Comparison of ENCODE assay signal across 1 cellular context in the genomic region with DNA sequence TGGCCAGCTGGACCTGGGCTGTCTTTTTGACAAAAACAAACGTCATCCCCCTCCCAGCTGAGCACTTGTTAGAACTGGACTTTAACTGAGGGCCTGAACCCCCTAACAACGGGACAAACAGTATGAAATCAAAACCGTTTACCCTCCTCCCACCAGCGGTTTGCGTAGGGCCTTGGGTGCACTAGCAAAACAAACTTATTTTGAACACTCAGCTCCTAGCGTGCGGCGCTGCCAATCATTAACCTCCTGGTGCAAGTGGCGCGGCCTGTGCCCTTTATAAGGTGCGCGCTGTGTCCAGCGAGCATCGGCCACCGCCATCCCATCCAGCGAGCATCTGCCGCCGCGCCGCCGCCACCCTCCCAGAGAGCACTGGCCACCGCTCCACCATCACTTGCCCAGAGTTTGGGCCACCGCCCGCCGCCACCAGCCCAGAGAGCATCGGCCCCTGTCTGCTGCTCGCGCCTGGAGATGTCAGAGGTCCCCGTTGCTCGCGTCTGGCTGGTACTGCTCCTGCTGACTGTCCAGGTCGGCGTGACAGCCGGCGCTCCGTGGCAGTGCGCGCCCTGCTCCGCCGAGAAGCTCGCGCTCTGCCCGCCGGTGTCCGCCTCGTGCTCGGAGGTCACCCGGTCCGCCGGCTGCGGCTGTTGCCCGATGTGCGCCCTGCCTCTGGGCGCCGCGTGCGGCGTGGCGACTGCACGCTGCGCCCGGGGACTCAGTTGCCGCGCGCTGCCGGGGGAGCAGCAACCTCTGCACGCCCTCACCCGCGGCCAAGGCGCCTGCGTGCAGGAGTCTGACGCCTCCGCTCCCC.
TF ChIP-seq lines count a peak whose summit lies in the region.

A gene (plus strand): TSS at position 304 of the 808 bp plus-strand sequence. CDS start 165 bp downstream, at position 469.

TF ChIP-seq in HepG2, 621 proteins besides CTCF, POLR2A, EP300 and RAD21 (continued from another document and continues in another):
- TF ChIP-seq, protein P1, sequence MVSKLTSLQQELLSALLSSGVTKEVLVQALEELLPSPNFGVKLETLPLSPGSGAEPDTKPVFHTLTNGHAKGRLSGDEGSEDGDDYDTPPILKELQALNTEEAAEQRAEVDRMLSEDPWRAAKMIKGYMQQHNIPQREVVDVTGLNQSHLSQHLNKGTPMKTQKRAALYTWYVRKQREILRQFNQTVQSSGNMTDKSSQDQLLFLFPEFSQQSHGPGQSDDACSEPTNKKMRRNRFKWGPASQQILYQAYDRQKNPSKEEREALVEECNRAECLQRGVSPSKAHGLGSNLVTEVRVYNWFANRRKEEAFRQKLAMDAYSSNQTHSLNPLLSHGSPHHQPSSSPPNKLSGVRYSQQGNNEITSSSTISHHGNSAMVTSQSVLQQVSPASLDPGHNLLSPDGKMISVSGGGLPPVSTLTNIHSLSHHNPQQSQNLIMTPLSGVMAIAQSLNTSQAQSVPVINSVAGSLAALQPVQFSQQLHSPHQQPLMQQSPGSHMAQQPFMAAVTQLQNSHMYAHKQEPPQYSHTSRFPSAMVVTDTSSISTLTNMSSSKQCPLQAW (CRISPR knock-in tag; IDR thresholded peaks at IDR 0.05) = peak; percentile 83
- peak; percentile 17; the same call in 1 of the 2 replicates for TF ChIP-seq ARID2 (CRISPR knock-in tag; IDR thresholded peaks at IDR 0.05; ENCODE audit: borderline replicate concordance)
- TF ChIP-seq, protein P2, sequence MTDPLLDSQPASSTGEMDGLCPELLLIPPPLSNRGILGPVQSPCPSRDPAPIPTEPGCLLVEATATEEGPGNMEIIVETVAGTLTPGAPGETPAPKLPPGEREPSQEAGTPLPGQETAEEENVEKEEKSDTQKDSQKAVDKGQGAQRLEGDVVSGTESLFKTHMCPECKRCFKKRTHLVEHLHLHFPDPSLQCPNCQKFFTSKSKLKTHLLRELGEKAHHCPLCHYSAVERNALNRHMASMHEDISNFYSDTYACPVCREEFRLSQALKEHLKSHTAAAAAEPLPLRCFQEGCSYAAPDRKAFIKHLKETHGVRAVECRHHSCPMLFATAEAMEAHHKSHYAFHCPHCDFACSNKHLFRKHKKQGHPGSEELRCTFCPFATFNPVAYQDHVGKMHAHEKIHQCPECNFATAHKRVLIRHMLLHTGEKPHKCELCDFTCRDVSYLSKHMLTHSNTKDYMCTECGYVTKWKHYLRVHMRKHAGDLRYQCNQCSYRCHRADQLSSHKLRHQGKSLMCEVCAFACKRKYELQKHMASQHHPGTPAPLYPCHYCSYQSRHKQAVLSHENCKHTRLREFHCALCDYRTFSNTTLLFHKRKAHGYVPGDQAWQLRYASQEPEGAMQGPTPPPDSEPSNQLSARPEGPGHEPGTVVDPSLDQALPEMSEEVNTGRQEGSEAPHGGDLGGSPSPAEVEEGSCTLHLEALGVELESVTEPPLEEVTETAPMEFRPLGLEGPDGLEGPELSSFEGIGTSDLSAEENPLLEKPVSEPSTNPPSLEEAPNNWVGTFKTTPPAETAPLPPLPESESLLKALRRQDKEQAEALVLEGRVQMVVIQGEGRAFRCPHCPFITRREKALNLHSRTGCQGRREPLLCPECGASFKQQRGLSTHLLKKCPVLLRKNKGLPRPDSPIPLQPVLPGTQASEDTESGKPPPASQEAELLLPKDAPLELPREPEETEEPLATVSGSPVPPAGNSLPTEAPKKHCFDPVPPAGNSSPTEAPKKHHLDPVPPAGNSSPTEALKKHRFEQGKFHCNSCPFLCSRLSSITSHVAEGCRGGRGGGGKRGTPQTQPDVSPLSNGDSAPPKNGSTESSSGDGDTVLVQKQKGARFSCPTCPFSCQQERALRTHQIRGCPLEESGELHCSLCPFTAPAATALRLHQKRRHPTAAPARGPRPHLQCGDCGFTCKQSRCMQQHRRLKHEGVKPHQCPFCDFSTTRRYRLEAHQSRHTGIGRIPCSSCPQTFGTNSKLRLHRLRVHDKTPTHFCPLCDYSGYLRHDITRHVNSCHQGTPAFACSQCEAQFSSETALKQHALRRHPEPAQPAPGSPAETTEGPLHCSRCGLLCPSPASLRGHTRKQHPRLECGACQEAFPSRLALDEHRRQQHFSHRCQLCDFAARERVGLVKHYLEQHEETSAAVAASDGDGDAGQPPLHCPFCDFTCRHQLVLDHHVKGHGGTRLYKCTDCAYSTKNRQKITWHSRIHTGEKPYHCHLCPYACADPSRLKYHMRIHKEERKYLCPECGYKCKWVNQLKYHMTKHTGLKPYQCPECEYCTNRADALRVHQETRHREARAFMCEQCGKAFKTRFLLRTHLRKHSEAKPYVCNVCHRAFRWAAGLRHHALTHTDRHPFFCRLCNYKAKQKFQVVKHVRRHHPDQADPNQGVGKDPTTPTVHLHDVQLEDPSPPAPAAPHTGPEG (CRISPR knock-in tag; IDR thresholded peaks at IDR 0.05) = peak; percentile 55; the same call in 1 of the 2 replicates
- TF ChIP-seq, protein P3, sequence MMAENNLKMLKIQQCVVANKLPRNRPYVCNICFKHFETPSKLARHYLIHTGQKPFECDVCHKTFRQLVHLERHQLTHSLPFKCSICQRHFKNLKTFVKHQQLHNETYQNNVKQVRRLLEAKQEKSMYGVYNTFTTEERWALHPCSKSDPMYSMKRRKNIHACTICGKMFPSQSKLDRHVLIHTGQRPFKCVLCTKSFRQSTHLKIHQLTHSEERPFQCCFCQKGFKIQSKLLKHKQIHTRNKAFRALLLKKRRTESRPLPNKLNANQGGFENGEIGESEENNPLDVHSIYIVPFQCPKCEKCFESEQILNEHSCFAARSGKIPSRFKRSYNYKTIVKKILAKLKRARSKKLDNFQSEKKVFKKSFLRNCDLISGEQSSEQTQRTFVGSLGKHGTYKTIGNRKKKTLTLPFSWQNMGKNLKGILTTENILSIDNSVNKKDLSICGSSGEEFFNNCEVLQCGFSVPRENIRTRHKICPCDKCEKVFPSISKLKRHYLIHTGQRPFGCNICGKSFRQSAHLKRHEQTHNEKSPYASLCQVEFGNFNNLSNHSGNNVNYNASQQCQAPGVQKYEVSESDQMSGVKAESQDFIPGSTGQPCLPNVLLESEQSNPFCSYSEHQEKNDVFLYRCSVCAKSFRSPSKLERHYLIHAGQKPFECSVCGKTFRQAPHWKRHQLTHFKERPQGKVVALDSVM (CRISPR knock-in tag; IDR thresholded peaks at IDR 0.05) = peak; percentile 68
- TF ChIP-seq, protein P4, sequence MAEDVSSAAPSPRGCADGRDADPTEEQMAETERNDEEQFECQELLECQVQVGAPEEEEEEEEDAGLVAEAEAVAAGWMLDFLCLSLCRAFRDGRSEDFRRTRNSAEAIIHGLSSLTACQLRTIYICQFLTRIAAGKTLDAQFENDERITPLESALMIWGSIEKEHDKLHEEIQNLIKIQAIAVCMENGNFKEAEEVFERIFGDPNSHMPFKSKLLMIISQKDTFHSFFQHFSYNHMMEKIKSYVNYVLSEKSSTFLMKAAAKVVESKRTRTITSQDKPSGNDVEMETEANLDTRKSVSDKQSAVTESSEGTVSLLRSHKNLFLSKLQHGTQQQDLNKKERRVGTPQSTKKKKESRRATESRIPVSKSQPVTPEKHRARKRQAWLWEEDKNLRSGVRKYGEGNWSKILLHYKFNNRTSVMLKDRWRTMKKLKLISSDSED (CRISPR knock-in tag; IDR thresholded peaks at IDR 0.05) = peak; percentile 91
- 0 out of 2 replicates have a peak, but pooled peaks have one; percentile 88 for TF ChIP-seq ZNF660 (CRISPR knock-in tag; IDR thresholded peaks at IDR 0.05; ENCODE audit: borderline replicate concordance, low read depth)
- peak; percentile 98 for TF ChIP-seq MED8 (CRISPR knock-in tag; IDR thresholded peaks at IDR 0.05; ENCODE audit: insufficient replicate concordance)
- no peak for TF ChIP-seq STAT5B (CRISPR knock-in tag; IDR thresholded peaks at IDR 0.05)
- TF ChIP-seq, protein P5, sequence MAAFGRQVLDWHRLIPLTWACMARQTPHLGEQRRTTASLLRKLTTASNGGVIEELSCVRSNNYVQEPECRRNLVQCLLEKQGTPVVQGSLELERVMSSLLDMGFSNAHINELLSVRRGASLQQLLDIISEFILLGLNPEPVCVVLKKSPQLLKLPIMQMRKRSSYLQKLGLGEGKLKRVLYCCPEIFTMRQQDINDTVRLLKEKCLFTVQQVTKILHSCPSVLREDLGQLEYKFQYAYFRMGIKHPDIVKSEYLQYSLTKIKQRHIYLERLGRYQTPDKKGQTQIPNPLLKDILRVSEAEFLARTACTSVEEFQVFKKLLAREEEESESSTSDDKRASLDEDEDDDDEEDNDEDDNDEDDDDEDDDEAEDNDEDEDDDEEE (CRISPR knock-in tag; IDR thresholded peaks at IDR 0.05) = peak; percentile 96
- TF ChIP-seq ZNF773 (CRISPR knock-in tag; IDR thresholded peaks at IDR 0.05; ENCODE audit: borderline replicate concordance) = no peak
- TF ChIP-seq MAFG (CRISPR knock-in tag; IDR thresholded peaks at IDR 0.05) = no peak
- no peak for TF ChIP-seq SETDB1 (CRISPR knock-in tag; IDR thresholded peaks at IDR 0.05; ENCODE audit: borderline replicate concordance)
- peak; percentile 86; the same call in 1 of the 2 replicates for TF ChIP-seq BRD4 (CRISPR knock-in tag; IDR thresholded peaks at IDR 0.05)
- TF ChIP-seq, protein P6, sequence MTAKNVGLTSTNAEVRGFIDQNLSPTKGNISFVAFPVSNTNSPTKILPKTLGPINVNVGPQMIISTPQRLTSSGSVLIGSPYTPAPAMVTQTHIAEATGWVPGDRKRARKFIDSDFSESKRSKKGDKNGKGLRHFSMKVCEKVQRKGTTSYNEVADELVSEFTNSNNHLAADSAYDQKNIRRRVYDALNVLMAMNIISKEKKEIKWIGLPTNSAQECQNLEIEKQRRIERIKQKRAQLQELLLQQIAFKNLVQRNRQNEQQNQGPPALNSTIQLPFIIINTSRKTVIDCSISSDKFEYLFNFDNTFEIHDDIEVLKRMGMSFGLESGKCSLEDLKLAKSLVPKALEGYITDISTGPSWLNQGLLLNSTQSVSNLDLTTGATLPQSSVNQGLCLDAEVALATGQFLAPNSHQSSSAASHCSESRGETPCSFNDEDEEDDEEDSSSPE (CRISPR knock-in tag; IDR thresholded peaks at IDR 0.05) = peak; percentile 52; the same call in 1 of the 2 replicates
- 0 out of 2 replicates have a peak, but pooled peaks have one; percentile 45 for TF ChIP-seq KMT2A (CRISPR knock-in tag; IDR thresholded peaks at IDR 0.05)
- peak; percentile 76 for TF ChIP-seq RARA (CRISPR knock-in tag; IDR thresholded peaks at IDR 0.05)
- TF ChIP-seq, protein P7, sequence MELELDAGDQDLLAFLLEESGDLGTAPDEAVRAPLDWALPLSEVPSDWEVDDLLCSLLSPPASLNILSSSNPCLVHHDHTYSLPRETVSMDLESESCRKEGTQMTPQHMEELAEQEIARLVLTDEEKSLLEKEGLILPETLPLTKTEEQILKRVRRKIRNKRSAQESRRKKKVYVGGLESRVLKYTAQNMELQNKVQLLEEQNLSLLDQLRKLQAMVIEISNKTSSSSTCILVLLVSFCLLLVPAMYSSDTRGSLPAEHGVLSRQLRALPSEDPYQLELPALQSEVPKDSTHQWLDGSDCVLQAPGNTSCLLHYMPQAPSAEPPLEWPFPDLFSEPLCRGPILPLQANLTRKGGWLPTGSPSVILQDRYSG (CRISPR knock-in tag; IDR thresholded peaks at IDR 0.05) = peak; percentile 44; the same call in 1 of the 2 replicates
- TF ChIP-seq, protein P8, sequence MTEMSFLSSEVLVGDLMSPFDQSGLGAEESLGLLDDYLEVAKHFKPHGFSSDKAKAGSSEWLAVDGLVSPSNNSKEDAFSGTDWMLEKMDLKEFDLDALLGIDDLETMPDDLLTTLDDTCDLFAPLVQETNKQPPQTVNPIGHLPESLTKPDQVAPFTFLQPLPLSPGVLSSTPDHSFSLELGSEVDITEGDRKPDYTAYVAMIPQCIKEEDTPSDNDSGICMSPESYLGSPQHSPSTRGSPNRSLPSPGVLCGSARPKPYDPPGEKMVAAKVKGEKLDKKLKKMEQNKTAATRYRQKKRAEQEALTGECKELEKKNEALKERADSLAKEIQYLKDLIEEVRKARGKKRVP (CRISPR knock-in tag; IDR thresholded peaks at IDR 0.05) = peak in 1 of 2 experiments; percentile 84; a peak in 2 of 4 replicates
- peak; percentile 74 for TF ChIP-seq ZNF263 (CRISPR knock-in tag; IDR thresholded peaks at IDR 0.05)
- TF ChIP-seq, protein P9, sequence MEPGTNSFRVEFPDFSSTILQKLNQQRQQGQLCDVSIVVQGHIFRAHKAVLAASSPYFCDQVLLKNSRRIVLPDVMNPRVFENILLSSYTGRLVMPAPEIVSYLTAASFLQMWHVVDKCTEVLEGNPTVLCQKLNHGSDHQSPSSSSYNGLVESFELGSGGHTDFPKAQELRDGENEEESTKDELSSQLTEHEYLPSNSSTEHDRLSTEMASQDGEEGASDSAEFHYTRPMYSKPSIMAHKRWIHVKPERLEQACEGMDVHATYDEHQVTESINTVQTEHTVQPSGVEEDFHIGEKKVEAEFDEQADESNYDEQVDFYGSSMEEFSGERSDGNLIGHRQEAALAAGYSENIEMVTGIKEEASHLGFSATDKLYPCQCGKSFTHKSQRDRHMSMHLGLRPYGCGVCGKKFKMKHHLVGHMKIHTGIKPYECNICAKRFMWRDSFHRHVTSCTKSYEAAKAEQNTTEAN (CRISPR knock-in tag; conservative IDR thresholded peaks at IDR 0.05) = peak; percentile 99
- no peak for TF ChIP-seq MTF2 (CRISPR knock-in tag; IDR thresholded peaks at IDR 0.05; ENCODE audit: borderline replicate concordance)
- peak; percentile 45 for TF ChIP-seq YY1 (IDR thresholded peaks at IDR 0.05; ENCODE audit: insufficient read depth, insufficient replicate concordance, low read depth, low read length)
- TF ChIP-seq, protein P10, sequence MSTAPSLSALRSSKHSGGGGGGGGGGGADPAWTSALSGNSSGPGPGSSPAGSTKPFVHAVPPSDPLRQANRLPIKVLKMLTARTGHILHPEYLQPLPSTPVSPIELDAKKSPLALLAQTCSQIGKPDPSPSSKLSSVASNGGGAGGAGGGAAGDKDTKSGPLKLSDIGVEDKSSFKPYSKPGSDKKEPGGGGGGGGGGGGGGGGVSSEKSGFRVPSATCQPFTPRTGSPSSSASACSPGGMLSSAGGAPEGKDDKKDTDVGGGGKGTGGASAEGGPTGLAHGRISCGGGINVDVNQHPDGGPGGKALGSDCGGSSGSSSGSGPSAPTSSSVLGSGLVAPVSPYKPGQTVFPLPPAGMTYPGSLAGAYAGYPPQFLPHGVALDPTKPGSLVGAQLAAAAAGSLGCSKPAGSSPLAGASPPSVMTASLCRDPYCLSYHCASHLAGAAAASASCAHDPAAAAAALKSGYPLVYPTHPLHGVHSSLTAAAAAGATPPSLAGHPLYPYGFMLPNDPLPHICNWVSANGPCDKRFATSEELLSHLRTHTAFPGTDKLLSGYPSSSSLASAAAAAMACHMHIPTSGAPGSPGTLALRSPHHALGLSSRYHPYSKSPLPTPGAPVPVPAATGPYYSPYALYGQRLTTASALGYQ (CRISPR knock-in tag; IDR thresholded peaks at IDR 0.05) = peak; percentile 81
- no peak for TF ChIP-seq TAF15 (IDR thresholded peaks at IDR 0.05; ENCODE audit: low read depth, low read length, poor library complexity, severe bottlenecking)
- TF ChIP-seq, protein P11, sequence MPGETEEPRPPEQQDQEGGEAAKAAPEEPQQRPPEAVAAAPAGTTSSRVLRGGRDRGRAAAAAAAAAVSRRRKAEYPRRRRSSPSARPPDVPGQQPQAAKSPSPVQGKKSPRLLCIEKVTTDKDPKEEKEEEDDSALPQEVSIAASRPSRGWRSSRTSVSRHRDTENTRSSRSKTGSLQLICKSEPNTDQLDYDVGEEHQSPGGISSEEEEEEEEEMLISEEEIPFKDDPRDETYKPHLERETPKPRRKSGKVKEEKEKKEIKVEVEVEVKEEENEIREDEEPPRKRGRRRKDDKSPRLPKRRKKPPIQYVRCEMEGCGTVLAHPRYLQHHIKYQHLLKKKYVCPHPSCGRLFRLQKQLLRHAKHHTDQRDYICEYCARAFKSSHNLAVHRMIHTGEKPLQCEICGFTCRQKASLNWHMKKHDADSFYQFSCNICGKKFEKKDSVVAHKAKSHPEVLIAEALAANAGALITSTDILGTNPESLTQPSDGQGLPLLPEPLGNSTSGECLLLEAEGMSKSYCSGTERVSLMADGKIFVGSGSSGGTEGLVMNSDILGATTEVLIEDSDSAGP (CRISPR knock-in tag; IDR thresholded peaks at IDR 0.05; ENCODE audit: borderline replicate concordance) = peak; percentile 95
- no peak for TF ChIP-seq U2AF1 (optimal IDR thresholded peaks at IDR 0.05; ENCODE audit: low read depth, low read length)
- TF ChIP-seq ZNF746 (CRISPR knock-in tag; IDR thresholded peaks at IDR 0.05) = no peak; the same call in 1 of the 2 replicates
- peak; percentile 92 for TF ChIP-seq ZFY (CRISPR knock-in tag; IDR thresholded peaks at IDR 0.05)
- peak; percentile 88 for TF ChIP-seq ZNF883 (CRISPR knock-in tag; IDR thresholded peaks at IDR 0.05; ENCODE audit: not compliant biosample characterization)
- peak; percentile 9 for TF ChIP-seq ZFP36 (IDR thresholded peaks at IDR 0.05; ENCODE audit: borderline replicate concordance, low read depth, low read length, partially characterized antibody)
